In the genomic region with DNA sequence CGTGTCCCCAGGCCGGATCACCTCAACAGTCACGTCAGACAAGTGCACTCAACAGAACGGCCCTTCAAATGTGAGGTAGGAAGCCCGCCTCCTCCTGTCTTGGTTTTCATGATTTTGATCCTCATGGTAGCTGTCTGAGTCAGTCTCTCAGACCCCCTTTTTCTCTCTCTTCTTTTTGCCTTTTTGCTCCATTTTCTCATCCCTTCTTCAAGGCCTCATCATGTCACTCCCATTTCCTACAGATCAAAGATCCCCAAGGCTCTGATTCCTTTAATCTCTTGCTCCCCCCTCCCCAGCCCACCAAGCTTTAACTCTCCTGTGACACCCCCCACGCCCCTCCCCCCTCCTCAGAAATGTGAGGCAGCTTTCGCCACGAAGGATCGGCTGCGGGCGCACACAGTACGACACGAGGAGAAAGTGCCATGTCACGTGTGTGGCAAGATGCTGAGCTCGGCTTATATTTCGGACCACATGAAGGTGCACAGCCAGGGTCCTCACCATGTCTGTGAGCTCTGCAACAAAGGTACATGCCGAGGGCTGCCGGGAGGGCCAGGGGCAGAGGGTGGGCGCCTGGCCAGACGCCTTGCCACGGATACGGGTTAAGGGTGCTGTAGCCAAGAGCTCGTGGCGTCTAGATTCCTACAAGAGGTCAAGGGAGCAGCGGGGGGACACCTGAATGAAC, we compare ENCODE assay signal across 8 cellular contexts. TPM values are rescaled to one million over a fixed set of nuclear protein-coding genes. Genes with fewer than 3 reads are reported as not detected.
DNase-seq lines count a peak whose midpoint lies in the region; ATAC-seq, FAIRE-seq and TF ChIP-seq lines count a peak whose summit lies in the region.

No MANE protein-coding gene starts in this region.

- FAIRE-seq in GM12892 (lab: Jason Lieb, UNC), result no peak

- ATAC-seq in psoas muscle (no peak), GM18861 (IDR thresholded peaks at IDR 0.05; ENCODE audit: unreplicated experiment) (no peak), GM18868 (IDR thresholded peaks at IDR 0.05; ENCODE audit: unreplicated experiment) (no peak)

- H3K36me3 Mint-ChIP-seq in T-helper 2 cell treated with Interferon-gamma antibody and Interleukin-4, amounts not matched to agents 5 μg/mL and 100 μg/mL, for 36 hours (ENCODE audit: low read depth), result peaks cover 48% of the 10 kb centered on the region

- 45 to 65% (median 52%) methylated on average over 25 of the region's 25 CpGs for WGBS in psoas muscle, 3 donors

- H3K27ac ChIP-seq in psoas muscle, result peak overlapping the region; percentile 89

- no peak for TF ChIP-seq POLR2A in GM12892 (IDR thresholded peaks at IDR 0.05; ENCODE audit: low read depth, low read length)

- H3K27me3 ChIP-seq in H7 (ENCODE audit: control insufficient read depth, insufficient read depth, low read length) (peaks cover 2% of the 10 kb centered on the region; the same call in 1 of the 2 replicates), psoas muscle (ENCODE audit: insufficient read depth in 3 of 3, low read length in 2 of 3) (no peaks in the 10 kb centered on the region)

- H3K27ac Mint-ChIP-seq in T-helper 2 cell treated with Interferon-gamma antibody and Interleukin-4, amounts not matched to agents 5 μg/mL and 100 μg/mL, for 36 hours, result peak overlapping the region; percentile 94

- peaks cover 8% of the 10 kb centered on the region for H3K27me3 Mint-ChIP-seq in T-helper 2 cell treated with Interferon-gamma antibody and Interleukin-4, amounts not matched to agents 5 μg/mL and 100 μg/mL, for 36 hours (ENCODE audit: low read depth)

- H3K4me3 ChIP-seq in H7 (ENCODE audit: insufficient read depth, low read depth, low read length) (peak overlapping the region; percentile 86), epithelial cell of proximal tubule (ENCODE audit: low read depth, low read length) (peak overlapping the region; percentile 53), psoas muscle (peak overlapping the region; percentile 71)

- peaks cover 53% of the 10 kb centered on the region for H3K4me1 ChIP-seq in psoas muscle

- DNase-seq in H7 (no peak), epithelial cell of proximal tubule (ENCODE audit: low read depth) (no peak), psoas muscle (peak in 1 of 2 donors; percentile 59), GM12892 (ENCODE audit: insufficient read length) (no peak), midbrain (lab: John Stamatoyannopoulos, UW) (no peak)
- DNase-seq in T-helper 2 cell treated with Interferon-gamma antibody and Interleukin-4, amounts not matched to agents 5 μg/mL and 100 μg/mL, for 36 hours (ENCODE audit: low spot score), result no peak

- TF ChIP-seq CTCF in epithelial cell of proximal tubule (conservative IDR thresholded peaks at IDR 0.05; ENCODE audit: low read depth, low read length) (no peak), psoas muscle (IDR thresholded peaks at IDR 0.05) (no peak)

- H3K9me3 Mint-ChIP-seq in T-helper 2 cell treated with Interferon-gamma antibody and Interleukin-4, amounts not matched to agents 5 μg/mL and 100 μg/mL, for 36 hours, result no peaks in the 10 kb centered on the region

- no peaks in the 10 kb centered on the region for H3K9me3 ChIP-seq in psoas muscle

- peaks cover 11% of the 10 kb centered on the region for H3K36me3 ChIP-seq in H7 (replicated peaks; ENCODE audit: control insufficient read depth, insufficient read depth, low read length)
- H3K36me3 ChIP-seq in psoas muscle (ENCODE audit: insufficient read depth in 1 of 2, low read depth in 1 of 2), result peaks cover 0 to 19% of the 10 kb centered on the region in 2 donors

- peak overlapping the region; percentile 92 for H3K4me3 Mint-ChIP-seq in T-helper 2 cell treated with Interferon-gamma antibody and Interleukin-4, amounts not matched to agents 5 μg/mL and 100 μg/mL, for 36 hours

- peaks cover 39% of the 10 kb centered on the region for H3K4me1 Mint-ChIP-seq in T-helper 2 cell treated with Interferon-gamma antibody and Interleukin-4, amounts not matched to agents 5 μg/mL and 100 μg/mL, for 36 hours (ENCODE audit: low read depth)

- intact Hi-C loops in psoas muscle (cut with DNase I), result loop anchor here in 1 of 2 donors (5.0 kb wide), 1 partner anchor 211 kb away; no protein-coding TSS in a partner anchor

RNA-seq across cellular contexts. Expression of a gene that starts 2.0 kb away (rescaled TPM):
- total RNA-seq in H7 (2014; rRNA removed; shearing (Covaris generic)), result 496 and 509 TPM in 2 replicates
- total RNA-seq in epithelial cell of proximal tubule (174 and 293 TPM in 2 replicates), psoas muscle (100 to 1,000 TPM; 112 to 161 (median 125) TPM)
- polyA plus RNA-seq in psoas muscle, result 100 to 1,000 TPM in 2 of 3 donors, 10 to 100 TPM in 1; 94.9 to 193 (median 131) TPM
- 133 TPM for polyA plus RNA-seq in GM12892 (2012; ENCODE audit: missing spikeins)

RNA-seq across cellular contexts. Expression of a gene that starts 3.6 kb away (rescaled TPM):
- total RNA-seq in H7 (2014; rRNA removed; shearing (Covaris generic)), result 1.8 and 5.6 TPM in 2 replicates
- total RNA-seq in epithelial cell of proximal tubule (0.35 TPM in 1 of 2 replicates, not detected in the other), psoas muscle (1 to 10 TPM in 1 of 4 donors, under 1 TPM in 3; 0.22 to 1.8 (median 0.75) TPM)
- polyA plus RNA-seq in psoas muscle, result under 1 TPM; 0.17 to 0.44 (median 0.18) TPM
- 0.98 TPM for polyA plus RNA-seq in GM12892 (2012; ENCODE audit: missing spikeins)

RNA-seq across cellular contexts. Expression of a gene that starts 7.6 kb away (rescaled TPM):
- 62.1 and 67.1 TPM in 2 replicates for total RNA-seq in H7 (2014; rRNA removed; shearing (Covaris generic))
- total RNA-seq in epithelial cell of proximal tubule (62.3 and 63.2 TPM in 2 replicates), psoas muscle (10 to 100 TPM in 3 of 4 donors, 1 to 10 TPM in 1; 9.4 to 14.2 (median 11.0) TPM)
- polyA plus RNA-seq in psoas muscle, result 10 to 100 TPM; 19.8 to 36.8 (median 35.5) TPM
- 8.8 TPM for polyA plus RNA-seq in GM12892 (2012; ENCODE audit: missing spikeins)

RNA-seq across cellular contexts. Expression of a gene that starts 11.9 kb away (rescaled TPM):
- total RNA-seq in H7 (2014; rRNA removed; shearing (Covaris generic)), result 7.0 and 22.0 TPM in 2 replicates
- 179 and 205 TPM in 2 replicates for total RNA-seq in epithelial cell of proximal tubule
- total RNA-seq in psoas muscle, result 10 to 100 TPM; 27.9 to 75.9 (median 51.6) TPM
- 10 to 100 TPM; 17.6 to 34.3 (median 34.1) TPM for polyA plus RNA-seq in psoas muscle
- 53.0 TPM for polyA plus RNA-seq in GM12892 (2012; ENCODE audit: missing spikeins)

RNA-seq across cellular contexts. Expression of a gene that starts 17.8 kb away (rescaled TPM):
- 202 and 205 TPM in 2 replicates for total RNA-seq in H7 (2014; rRNA removed; shearing (Covaris generic))
- total RNA-seq in epithelial cell of proximal tubule (105 and 118 TPM in 2 replicates), psoas muscle (10 to 100 TPM; 12.6 to 23.8 (median 14.3) TPM)
- 10 to 100 TPM; 13.4 to 15.5 (median 15.5) TPM for polyA plus RNA-seq in psoas muscle
- polyA plus RNA-seq in GM12892 (2012; ENCODE audit: missing spikeins), result 43.2 TPM
